8 cellular contexts compared by ENCODE assay signal in the genomic region with DNA sequence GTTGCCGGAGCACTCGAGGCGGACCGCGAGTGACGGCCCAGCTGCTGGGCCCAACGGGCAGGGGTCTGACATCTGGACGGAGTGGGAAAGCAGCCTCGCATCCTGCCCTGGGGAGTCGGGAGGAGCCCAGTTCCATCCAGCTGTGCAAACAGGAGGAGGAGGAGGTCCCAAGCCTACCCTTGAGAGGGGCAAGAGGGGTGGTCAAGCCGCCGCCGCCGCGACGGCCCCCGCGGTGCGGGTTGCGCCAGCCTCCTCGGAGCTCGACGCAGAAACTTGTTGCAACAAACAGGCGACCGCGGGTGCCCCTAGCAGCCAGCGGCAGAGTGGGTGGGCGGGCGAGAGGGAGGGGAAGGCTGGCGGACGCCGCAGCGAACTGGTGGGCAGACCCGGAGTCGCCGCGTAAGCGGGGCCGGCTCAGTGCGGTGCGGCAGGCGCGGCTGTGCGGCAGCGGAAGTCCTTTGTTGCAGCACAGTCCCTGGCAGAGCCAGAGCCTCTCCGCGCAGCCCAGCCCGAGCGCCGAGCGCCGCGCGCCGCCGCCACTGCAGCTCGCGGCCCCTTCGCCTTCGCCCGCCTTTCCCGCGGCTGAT. TPM values are rescaled to one million over a fixed set of nuclear protein-coding genes. Genes with fewer than 3 reads are reported as not detected.
DNase-seq lines count a peak whose midpoint lies in the region; ATAC-seq and TF ChIP-seq lines count a peak whose summit lies in the region.

A gene with protein sequence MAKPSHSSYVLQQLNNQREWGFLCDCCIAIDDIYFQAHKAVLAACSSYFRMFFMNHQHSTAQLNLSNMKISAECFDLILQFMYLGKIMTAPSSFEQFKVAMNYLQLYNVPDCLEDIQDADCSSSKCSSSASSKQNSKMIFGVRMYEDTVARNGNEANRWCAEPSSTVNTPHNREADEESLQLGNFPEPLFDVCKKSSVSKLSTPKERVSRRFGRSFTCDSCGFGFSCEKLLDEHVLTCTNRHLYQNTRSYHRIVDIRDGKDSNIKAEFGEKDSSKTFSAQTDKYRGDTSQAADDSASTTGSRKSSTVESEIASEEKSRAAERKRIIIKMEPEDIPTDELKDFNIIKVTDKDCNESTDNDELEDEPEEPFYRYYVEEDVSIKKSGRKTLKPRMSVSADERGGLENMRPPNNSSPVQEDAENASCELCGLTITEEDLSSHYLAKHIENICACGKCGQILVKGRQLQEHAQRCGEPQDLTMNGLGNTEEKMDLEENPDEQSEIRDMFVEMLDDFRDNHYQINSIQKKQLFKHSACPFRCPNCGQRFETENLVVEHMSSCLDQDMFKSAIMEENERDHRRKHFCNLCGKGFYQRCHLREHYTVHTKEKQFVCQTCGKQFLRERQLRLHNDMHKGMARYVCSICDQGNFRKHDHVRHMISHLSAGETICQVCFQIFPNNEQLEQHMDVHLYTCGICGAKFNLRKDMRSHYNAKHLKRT (plus strand): TSS at position 461 of the 587 bp plus-strand sequence. CDS start 16,735 bp downstream, outside the sequence.

- peak; percentile 97 for TF ChIP-seq POLR2A in right lobe of liver (IDR thresholded peaks at IDR 0.05)

- TF ChIP-seq CTCF in A673 (conservative IDR thresholded peaks at IDR 0.05; ENCODE audit: low read depth, low read length), result no peak
- TF ChIP-seq CTCF in right lobe of liver (IDR thresholded peaks at IDR 0.05), result no peak

- DNase-seq in A673 (ENCODE audit: low spot score), result peak; percentile 93
- peak; percentile 65 for DNase-seq in NCI-H748 treated with DMSO at 0.1 percent for 48 hours (lab: John Stamatoyannopoulos, UW)
- DNase-seq in activated CD4-positive, alpha-beta T cell treated with anti-CD3 and anti-CD28 coated beads, Interleukin-2, amount 50 U/mL, for 48 hours, result peak; percentile 84 to 87
- DNase-seq in dermis microvascular lymphatic vessel endothelial cell (ENCODE audit: low read depth in 2 of 2), result peak; percentile 76 to 92
- peak; percentile 86 to 91 (median 90) for DNase-seq in right lobe of liver
- peak; percentile 86 for DNase-seq in stimulated activated CD4-positive, alpha-beta T cell treated with anti-CD3 and anti-CD28 coated beads, Interleukin-4, amount 100 ng/mL, for 1 hour

- peak; percentile 40 for ATAC-seq in GM18907 (IDR thresholded peaks at IDR 0.05; ENCODE audit: unreplicated experiment)
- peak; percentile 27 for ATAC-seq in HG03432 (IDR thresholded peaks at IDR 0.05; ENCODE audit: unreplicated experiment)
- ATAC-seq in right lobe of liver, result peak; percentile 46 to 71 (median 64)

- no peaks in the 10 kb centered on the region for H3K36me3 ChIP-seq in A673 (ENCODE audit: insufficient read depth, low read length, poor library complexity, severe bottlenecking)
- no peaks in the 10 kb centered on the region for H3K36me3 ChIP-seq in right lobe of liver

- BruUV-seq in A673 (replicated peaks; lab: Mats Ljungman, UMichigan), result no TSS peak

- WGBS in right lobe of liver (ENCODE audit: insufficient coverage, low coverage, low lambda C conversion rate, missing lambda C conversion rate), result 0% methylated on average over 15 of the region's 63 CpGs

- intact Hi-C loops in A673 (cut with micrococcal nuclease; ENCODE audit: unreplicated experiment) (no loop called here), right lobe of liver (cut with DNase I) (no loop called here)

- H3K9me3 ChIP-seq in A673 (ENCODE audit: low read depth, low read length, poor library complexity, severe bottlenecking), result no peaks in the 10 kb centered on the region
- H3K9me3 ChIP-seq in right lobe of liver, result no peaks in the 10 kb centered on the region

- CTCF ChIA-PET in A673 (lab: Charles Lee), result interaction anchor here (0.7 kb wide), 1 partner anchor 24 kb away, joined by 4 read pairs; no protein-coding TSS in a partner anchor

- H3K27me3 ChIP-seq in A673 (replicated peaks; ENCODE audit: insufficient read depth, low read depth, low read length, poor library complexity) (no peaks in the 10 kb centered on the region), right lobe of liver (no peaks in the 10 kb centered on the region)

- POLR2A ChIA-PET in A673 (lab: Charles Lee; ENCODE audit: low non-redundant PET), result interaction anchor here (0.7 kb wide), 1 partner anchor 134 kb away, joined by 3 read pairs; no protein-coding TSS in a partner anchor

- H3K4me3 ChIP-seq in A673 (ENCODE audit: low read depth, low read length, poor library complexity, severe bottlenecking) (peak within 1 kb of the TSS; percentile 87), right lobe of liver (peak within 1 kb of the TSS; percentile 84 to 88 (median 84))

- H3K27ac ChIP-seq in A673 (ENCODE audit: low read depth, low read length, poor library complexity, severe bottlenecking), result peak within 1 kb of the TSS; percentile 100
- H3K27ac ChIP-seq in right lobe of liver, result peak within 1 kb of the TSS; percentile 98 to 100 (median 98)

- H3K4me1 ChIP-seq in A673 (ENCODE audit: insufficient read depth, low read length, poor library complexity, severe bottlenecking) (peaks cover 31% of the 10 kb centered on the region), right lobe of liver (peaks cover 0 to 49% (median 14%) of the 10 kb centered on the region in 4 donors)

RNA-seq across cellular contexts. Expression of the gene that starts here (rescaled TPM):
- total RNA-seq in A673 (2021) (34.3 and 37.7 TPM in 2 replicates), dermis microvascular lymphatic vessel endothelial cell (33.4 and 40.8 TPM in 2 replicates), right lobe of liver (10 to 100 TPM; 10.6 to 16.8 (median 14.9) TPM)

Comparison
In these comparisons a context has a peak if more than half of its experiments do, and no peak if none do; other contexts are left out.
1. Peak in every context shown above with its lines: DNase-seq, ATAC-seq, H3K4me3 ChIP-seq and H3K27ac ChIP-seq.